14 cellular contexts compared by ENCODE assay signal in genomic region chr15:57927091-57927631, GRCh38.
"Had no signal": no experiment of that assay in that cellular context is flagged by ENCODE, and none has a peak within 500 bp of the region (broad histone marks: within the 10 kb centered on the region; RNA-seq: fewer than 3 reads in every experiment).

No MANE protein-coding gene starts in this region.

- H3K36me3 ChIP-seq: gastrocnemius medialis, heart right ventricle, tibial artery, upper lobe of left lung, vagina had no signal

- DNase-seq: effector memory CD4-positive, alpha-beta T cell; gastrocnemius medialis; heart right ventricle; hypothalamus; kidney glomerular epithelial cell; natural killer cell; right cardiac atrium; stimulated activated CD4-positive, alpha-beta T cell treated with anti-CD3 and anti-CD28 coated beads, Interleukin-4, amount 100 ng/mL, for 1 hour; stimulated activated CD8-positive, alpha-beta memory T cell treated with anti-CD3 and anti-CD28 coated beads, Interleukin-4, amount 100 ng/mL, for 48 hours; tibial artery had no signal

- H3K27ac ChIP-seq: gastrocnemius medialis, heart right ventricle, tibial artery, upper lobe of left lung, vagina had no signal

- H3K27me3 ChIP-seq: gastrocnemius medialis, tibial artery, upper lobe of left lung, vagina had no signal

- H3K9me3 ChIP-seq: gastrocnemius medialis, tibial artery, upper lobe of left lung, vagina had no signal

- ATAC-seq: esophagus mucosa; gastrocnemius medialis; heart right ventricle; natural killer cell; right cardiac atrium; stimulated activated memory B cell treated with anti-CD40 and anti-IgM and Interleukin-4, amounts not matched to agents 10 μg/mL and 1 μg/mL and 100 μg/mL, for 72 hours had no signal

- H3K4me3 ChIP-seq: gastrocnemius medialis, heart right ventricle, tibial artery, upper lobe of left lung, vagina had no signal
